In the genomic region with DNA sequence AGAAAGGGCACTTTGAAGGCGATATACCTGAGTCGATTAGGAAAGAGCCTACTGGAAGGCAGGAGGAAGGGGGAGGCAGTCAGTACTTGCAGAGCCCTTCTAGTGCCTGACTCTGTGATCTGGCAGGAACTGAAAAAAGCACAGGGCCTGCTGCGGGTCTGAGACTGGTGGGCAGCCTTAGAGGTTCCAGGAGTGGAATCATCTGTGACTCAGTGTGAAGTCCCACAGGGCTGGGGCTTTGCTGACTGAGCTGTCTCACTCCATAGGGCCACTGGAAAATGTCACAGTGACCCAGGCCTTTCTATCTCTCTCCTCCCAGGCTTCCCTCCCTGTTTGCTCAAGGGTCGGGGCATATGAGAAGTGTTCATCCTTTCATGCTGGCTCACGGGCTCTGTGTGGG, we compare ENCODE assay signal across 12 cellular contexts. TPM values are rescaled to one million over a fixed set of nuclear protein-coding genes. Genes with fewer than 3 reads are reported as not detected.
A peak's percentile ranks its signal among the peaks of the same experiment; 100 is the strongest.
DNase-seq lines count a peak whose midpoint lies in the region; ATAC-seq and TF ChIP-seq lines count a peak whose summit lies in the region.
"Had no signal": no experiment of that assay in that cellular context is flagged by ENCODE, and none has a peak within 500 bp of the region (broad histone marks: within the 10 kb centered on the region; RNA-seq: fewer than 3 reads in every experiment).

No MANE protein-coding gene starts in this region.

- H3K9me3 ChIP-seq in osteoblast (ENCODE audit: low read depth, low read length) (no peaks in the 10 kb centered on the region), upper lobe of left lung (no peaks in the 10 kb centered on the region)

- H4K20me1 ChIP-seq in osteoblast (ENCODE audit: insufficient read depth, low read length), result peaks cover 9% of the 10 kb centered on the region

- peaks cover 16% of the 10 kb centered on the region for H3K4me1 Mint-ChIP-seq in activated T-helper 2 cell treated with anti-CD3 and anti-CD28 coated beads, Interferon-gamma antibody, Interleukin-2, Interleukin-4, amounts not matched to agents 10 μg/mL and 5 μg/mL and 100 μg/mL, durations not matched to agents 14 hours and 24 hours and 36 hours (ENCODE audit: low read depth)

- intact Hi-C loops in activated T-helper 2 cell treated with anti-CD3 and anti-CD28 coated beads, Interferon-gamma antibody, Interleukin-2, Interleukin-4, amounts not matched to agents 10 μg/mL and 5 μg/mL and 100 μg/mL, durations not matched to agents 14 hours and 24 hours and 36 hours (cut with micrococcal nuclease), result no loop called here

- no peaks in the 10 kb centered on the region for H3K36me3 ChIP-seq in osteoblast (ENCODE audit: insufficient read depth, low read length)
- peaks cover 0 to 3% (median 0%) of the 10 kb centered on the region in 4 donors for H3K36me3 ChIP-seq in upper lobe of left lung

- H3K27ac ChIP-seq in osteoblast (ENCODE audit: low read depth, low read length), result peak overlapping the region; percentile 4
- H3K27ac ChIP-seq in upper lobe of left lung, result no peak overlapping the region
- H3K27ac ChIP-seq: foreskin keratinocyte had no signal

- H3K9me3 Mint-ChIP-seq in activated T-helper 2 cell treated with anti-CD3 and anti-CD28 coated beads, Interferon-gamma antibody, Interleukin-2, Interleukin-4, amounts not matched to agents 10 μg/mL and 5 μg/mL and 100 μg/mL, durations not matched to agents 14 hours and 24 hours and 36 hours, result no peaks in the 10 kb centered on the region

- H2AFZ ChIP-seq in osteoblast (ENCODE audit: low read length), result no peak overlapping the region

- no peaks in the 10 kb centered on the region for H3K79me2 ChIP-seq in osteoblast (ENCODE audit: insufficient read depth, low read length)

- H3K4me1 ChIP-seq in osteoblast (ENCODE audit: insufficient read depth, low read length) (peaks cover 39% of the 10 kb centered on the region), upper lobe of left lung (peaks cover 35 to 49% (median 41%) of the 10 kb centered on the region in 4 donors)

- H3K4me3 ChIP-seq in osteoblast (ENCODE audit: insufficient read depth, low read length) (no peak overlapping the region), upper lobe of left lung (no peak overlapping the region)

- TF ChIP-seq POLR2A in upper lobe of left lung (IDR thresholded peaks at IDR 0.05), result no peak

- ATAC-seq in GM21619 (IDR thresholded peaks at IDR 0.05; ENCODE audit: unreplicated experiment), result peak; percentile 76
- ATAC-seq in upper lobe of left lung (ENCODE audit: low FRiP score in 2 of 2), result no peak
- ATAC-seq in GM21447 (IDR thresholded peaks at IDR 0.05; ENCODE audit: unreplicated experiment), result no peak
- ATAC-seq: foreskin keratinocyte had no signal

- peaks cover 27% of the 10 kb centered on the region for H3K36me3 Mint-ChIP-seq in activated T-helper 2 cell treated with anti-CD3 and anti-CD28 coated beads, Interferon-gamma antibody, Interleukin-2, Interleukin-4, amounts not matched to agents 10 μg/mL and 5 μg/mL and 100 μg/mL, durations not matched to agents 14 hours and 24 hours and 36 hours (ENCODE audit: low read depth)

- H3K27me3 ChIP-seq in osteoblast (ENCODE audit: insufficient read depth, low read length), result no peaks in the 10 kb centered on the region
- H3K27me3 ChIP-seq in upper lobe of left lung, result no peaks in the 10 kb centered on the region
- H3K27me3 ChIP-seq: foreskin keratinocyte had no signal

- peak overlapping the region; percentile 0 for H3K4me2 ChIP-seq in osteoblast (ENCODE audit: insufficient read depth, low read length)

- H3K27ac Mint-ChIP-seq in activated T-helper 2 cell treated with anti-CD3 and anti-CD28 coated beads, Interferon-gamma antibody, Interleukin-2, Interleukin-4, amounts not matched to agents 10 μg/mL and 5 μg/mL and 100 μg/mL, durations not matched to agents 14 hours and 24 hours and 36 hours, result peak overlapping the region; percentile 4

- no peak for TF ChIP-seq EP300 in upper lobe of left lung (IDR thresholded peaks at IDR 0.05)

- 87 to 90% methylated on average over 5 of the region's 5 CpGs for WGBS in upper lobe of left lung, 2 donors

- H3K4me3 Mint-ChIP-seq in activated T-helper 2 cell treated with anti-CD3 and anti-CD28 coated beads, Interferon-gamma antibody, Interleukin-2, Interleukin-4, amounts not matched to agents 10 μg/mL and 5 μg/mL and 100 μg/mL, durations not matched to agents 14 hours and 24 hours and 36 hours (ENCODE audit: low read depth), result no peak overlapping the region

- no peak for TF ChIP-seq CTCF in osteoblast (IDR thresholded peaks at IDR 0.05; ENCODE audit: extremely low read depth, low read depth, low read length)
- TF ChIP-seq CTCF in upper lobe of left lung (IDR thresholded peaks at IDR 0.05), result no peak

- DNase-seq in EL, result peak; percentile 52
- DNase-seq in activated T-helper 2 cell treated with anti-CD3 and anti-CD28 coated beads, Interferon-gamma antibody, Interleukin-2, Interleukin-4, amounts not matched to agents 10 μg/mL and 5 μg/mL and 100 μg/mL, durations not matched to agents 14 hours and 24 hours and 36 hours (ENCODE audit: low spot score), result no peak
- no peak for DNase-seq in osteoblast (ENCODE audit: insufficient read length, low spot score, missing footprints)
- no peak for DNase-seq in central memory CD4-positive, alpha-beta T cell
- no peak for DNase-seq in upper lobe of left lung
- DNase-seq in amygdala (lab: John Stamatoyannopoulos, UW), result no peak
- DNase-seq: DMS 273 treated with DMSO at 0.1 percent for 48 hours, foreskin keratinocyte, mammary epithelial cell, T1000 had no signal

- no peaks in the 10 kb centered on the region for H3K27me3 Mint-ChIP-seq in activated T-helper 2 cell treated with anti-CD3 and anti-CD28 coated beads, Interferon-gamma antibody, Interleukin-2, Interleukin-4, amounts not matched to agents 10 μg/mL and 5 μg/mL and 100 μg/mL, durations not matched to agents 14 hours and 24 hours and 36 hours (ENCODE audit: low read depth)

RNA-seq across cellular contexts. Expression of a gene that starts 47.1 kb away (rescaled TPM):
- 114 TPM in 2 replicates for total RNA-seq in activated T-helper 2 cell treated with anti-CD3 and anti-CD28 coated beads, Interferon-gamma antibody, Interleukin-2, Interleukin-4, amounts not matched to agents 10 μg/mL and 5 μg/mL and 100 μg/mL, durations not matched to agents 14 hours and 24 hours and 36 hours
- total RNA-seq in osteoblast, result 14.7 and 15.6 TPM in 2 replicates
- 100 to 1,000 TPM in 4 of 6 donors, 10 to 100 TPM in 2; 65.4 to 180 (median 127) TPM for total RNA-seq in upper lobe of left lung
